24 cellular contexts compared by ENCODE assay signal in genomic region chr15:99345242-99345641, GRCh38.
"Had no signal": no experiment of that assay in that cellular context is flagged by ENCODE, and none has a peak within 500 bp of the region (broad histone marks: within the 10 kb centered on the region; RNA-seq: fewer than 3 reads in every experiment).

No MANE protein-coding gene starts in this region.

- DNase-seq: effector CD8-positive, alpha-beta T cell; effector memory CD8-positive, alpha-beta T cell; endodermal cell; erythroblast; esophagus squamous epithelium; foreskin fibroblast; foreskin melanocyte; gastrocnemius medialis; glutamatergic neuron; head of caudate nucleus; heart right ventricle; hippocampal formation; left cardiac atrium; left lung; left ventricle myocardium superior; lower lobe of right lung; mesenchymal stem cell; mucosa of descending colon; naive B cell; naive thymus-derived CD8-positive, alpha-beta T cell had no signal

- H3K4me1 ChIP-seq: gastrocnemius medialis, left lung, lower lobe of right lung had no signal

- H3K9me3 Mint-ChIP-seq: effector memory CD8-positive, alpha-beta T cell; naive thymus-derived CD8-positive, alpha-beta T cell had no signal

- H3K4me3 Mint-ChIP-seq: dendritic cell treated with granulocyte-macrophage colony-stimulating factor and Interleukin-4, amounts not matched to agents 40 ng/mL and 50 ng/mL, for 4 days; effector memory CD8-positive, alpha-beta T cell; endodermal cell; mesothelial cell of epicardium; naive thymus-derived CD8-positive, alpha-beta T cell had no signal

- H3K4me1 Mint-ChIP-seq: endodermal cell had no signal

- H3K27ac ChIP-seq: epithelial cell of prostate, esophagus squamous epithelium, gastrocnemius medialis, left lung, lower lobe of right lung had no signal

- ATAC-seq: effector memory CD8-positive, alpha-beta T cell; esophagus mucosa; gastrocnemius medialis; heart right ventricle; left cardiac atrium; left lung; left ventricle myocardium superior; lower lobe of right lung; mucosa of descending colon; naive thymus-derived CD8-positive, alpha-beta T cell had no signal

- H3K27me3 Mint-ChIP-seq: dendritic cell treated with granulocyte-macrophage colony-stimulating factor and Interleukin-4, amounts not matched to agents 40 ng/mL and 50 ng/mL, for 4 days; effector memory CD8-positive, alpha-beta T cell; naive B cell; naive thymus-derived CD8-positive, alpha-beta T cell had no signal

- H3K27ac Mint-ChIP-seq: dendritic cell treated with granulocyte-macrophage colony-stimulating factor and Interleukin-4, amounts not matched to agents 40 ng/mL and 50 ng/mL, for 4 days; endodermal cell; mesothelial cell of epicardium had no signal

- H3K9me3 ChIP-seq: esophagus squamous epithelium, gastrocnemius medialis, heart right ventricle, left lung, lower lobe of right lung, mucosa of descending colon had no signal

- H3K4me3 ChIP-seq: esophagus squamous epithelium, gastrocnemius medialis, heart right ventricle, left lung, lower lobe of right lung, mucosa of descending colon had no signal

- H3K27me3 ChIP-seq: esophagus squamous epithelium, gastrocnemius medialis, heart right ventricle, left lung had no signal

- H3K36me3 ChIP-seq: esophagus squamous epithelium, gastrocnemius medialis, heart right ventricle, left lung, lower lobe of right lung had no signal
